Comparison of ENCODE assay signal across 22 cellular contexts in genomic region chr5:56850423-56850822, GRCh38.
"Had no signal": no experiment of that assay in that cellular context is flagged by ENCODE, and none has a peak within 500 bp of the region (broad histone marks: within the 10 kb centered on the region; RNA-seq: fewer than 3 reads in every experiment).

No MANE protein-coding gene starts in this region.

- H3K36me3 ChIP-seq: colonic mucosa, heart right ventricle, neural progenitor cell, thoracic aorta, upper lobe of right lung had no signal

- DNase-seq: activated CD4-positive, alpha-beta T cell treated with anti-CD3 and anti-CD28 coated beads for 1 hour; activated CD4-positive, alpha-beta T cell treated with anti-CD3 and anti-CD28 coated beads, Interleukin-2, amount 50 U/mL, for 1 hour; activated CD8-positive, alpha-beta T cell treated with anti-CD3 and anti-CD28 coated beads, Interleukin-2, amount 10 ng/mL, durations not matched to agents 7 days and 5 days; activated effector memory CD4-positive, alpha-beta T cell treated with anti-CD3 and anti-CD28 coated beads, Interleukin-2, amount 50 U/mL, for 16 hours; activated naive CD8-positive, alpha-beta T cell treated with anti-CD3 and anti-CD28 coated beads for 36 hours; activated T-cell treated with anti-CD3 and anti-CD28 coated beads, Interleukin-2, amount 50 U/mL, for 4 hours; amniotic stem cell; colonic mucosa; dorsolateral prefrontal cortex; heart right ventricle; islet precursor cell; left cardiac atrium; mesenchymal stem cell; mucosa of descending colon; stimulated activated CD4-positive, alpha-beta T cell treated with anti-CD3 and anti-CD28 coated beads, Interleukin-2, amount 100 ng/mL, for 48 hours; stimulated activated CD8-positive, alpha-beta memory T cell treated with anti-CD3 and anti-CD28 coated beads, Interleukin-4, amount 100 ng/mL, for 48 hours; upper lobe of right lung had no signal

- H3K4me3 ChIP-seq: colonic mucosa, dorsolateral prefrontal cortex, heart right ventricle, mucosa of descending colon, neural progenitor cell, thoracic aorta, upper lobe of right lung had no signal

- H3K27me3 ChIP-seq: colonic mucosa, dorsolateral prefrontal cortex, heart right ventricle, neural progenitor cell, upper lobe of right lung had no signal

- H3K9ac ChIP-seq: neural progenitor cell had no signal

- H3K4me3 Mint-ChIP-seq: activated CD8-positive, alpha-beta T cell treated with anti-CD3 and anti-CD28 coated beads, Interleukin-2, amount 10 ng/mL, durations not matched to agents 7 days and 5 days; activated naive CD8-positive, alpha-beta T cell treated with anti-CD3 and anti-CD28 coated beads for 36 hours; neural progenitor cell had no signal

- ATAC-seq: heart right ventricle, left cardiac atrium, mucosa of descending colon, SK-N-SH treated with all-trans-retinoic acid at 6 μM for 48 hours, upper lobe of right lung had no signal

- H3K4me2 ChIP-seq: neural progenitor cell had no signal

- H3K27me3 Mint-ChIP-seq: activated naive CD8-positive, alpha-beta T cell treated with anti-CD3 and anti-CD28 coated beads for 36 hours; progenitor cell of endocrine pancreas had no signal

- H2AFZ ChIP-seq: neural progenitor cell had no signal

- H3K27ac ChIP-seq: colonic mucosa, dorsolateral prefrontal cortex, epithelial cell of prostate, neural progenitor cell, thoracic aorta, upper lobe of right lung had no signal

- H3K27ac Mint-ChIP-seq: activated CD8-positive, alpha-beta T cell treated with anti-CD3 and anti-CD28 coated beads, Interleukin-2, amount 10 ng/mL, durations not matched to agents 7 days and 5 days; neural progenitor cell; progenitor cell of endocrine pancreas had no signal

- H3K9me3 ChIP-seq: colonic mucosa, heart right ventricle, mucosa of descending colon, thoracic aorta, upper lobe of right lung had no signal

- H3K9me3 Mint-ChIP-seq: activated naive CD8-positive, alpha-beta T cell treated with anti-CD3 and anti-CD28 coated beads for 36 hours; activated T-cell treated with anti-CD3 and anti-CD28 coated beads, Interleukin-2, amount 50 U/mL, for 4 hours had no signal
